In the genomic region with DNA sequence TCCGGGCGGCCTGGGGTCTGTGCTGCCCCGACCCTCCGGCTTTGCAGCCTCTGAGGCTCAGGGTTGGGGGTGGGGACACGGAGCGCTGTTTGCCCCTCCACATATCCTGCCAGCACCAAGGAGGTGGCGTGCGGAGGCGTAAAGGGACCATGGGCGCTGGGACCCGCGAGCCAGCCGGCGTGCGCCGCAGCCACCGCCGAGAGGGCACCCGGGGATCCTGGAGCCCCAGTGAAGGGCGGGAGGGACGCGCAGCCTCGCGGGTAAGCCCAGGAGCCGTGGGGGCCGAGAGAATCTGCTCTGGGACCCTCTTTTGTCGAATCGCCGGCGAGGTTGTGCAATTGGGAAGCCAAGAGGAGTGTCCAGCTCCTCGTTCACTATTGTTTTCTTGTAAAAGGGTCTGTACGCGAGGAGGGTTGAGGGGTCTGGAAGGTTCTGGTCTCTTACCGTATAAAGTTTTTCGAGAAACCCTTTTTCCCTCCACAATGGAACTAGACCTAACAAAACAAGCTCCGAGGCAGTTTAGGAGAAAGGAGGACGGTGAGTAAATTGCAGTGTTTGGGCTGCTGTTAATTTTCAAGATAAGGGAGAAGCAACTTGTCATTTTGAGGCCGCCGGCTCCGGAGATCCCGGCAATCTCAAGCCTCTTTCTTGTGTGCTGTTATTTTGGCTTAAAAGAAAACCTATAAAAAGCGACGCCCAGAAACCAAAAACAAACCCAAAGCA, we compare ENCODE assay signal across 8 cellular contexts. TPM values are rescaled to one million over a fixed set of nuclear protein-coding genes. Genes with fewer than 3 reads are reported as not detected.
DNase-seq lines count a peak whose midpoint lies in the region; ATAC-seq and TF ChIP-seq lines count a peak whose summit lies in the region.

No MANE protein-coding gene starts in this region.

- H3K27me3 ChIP-seq in WERI-Rb-1 (ENCODE audit: insufficient read depth, low read depth, severe bottlenecking) (peaks cover 17% of the 10 kb centered on the region), vagina (no peaks in the 10 kb centered on the region)

- H3K4me3 ChIP-seq in WERI-Rb-1 (ENCODE audit: low read depth, low read length) (peak overlapping the region; percentile 69), fibroblast of mammary gland (ENCODE audit: control insufficient read depth, low read depth, low read length) (peak overlapping the region; percentile 58), vagina (peak overlapping the region; percentile 77 to 78)

- peaks cover 6% of the 10 kb centered on the region for H3K4me1 ChIP-seq in vagina

- peak; percentile 15 for DNase-seq in AG08395 (ENCODE audit: low spot score)
- DNase-seq in WERI-Rb-1, result peak; percentile 30
- no peak for DNase-seq in fibroblast of mammary gland (ENCODE audit: low read depth)
- peak; percentile 31 for DNase-seq in myocyte (ENCODE audit: low read depth)
- DNase-seq in vagina (ENCODE audit: extremely low spot score in 2 of 2), result no peak
- no peak for DNase-seq in NK-92 treated with Interleukin-12 subunit alpha and Interleukin-12 subunit beta, amount 100 ng/mL, for 24 hours (lab: John Stamatoyannopoulos, UW)

- intact Hi-C loops in vagina (cut with DNase I), result no loop called here

- H3K9me3 ChIP-seq in WERI-Rb-1 (ENCODE audit: severe bottlenecking) (no peaks in the 10 kb centered on the region), vagina (no peaks in the 10 kb centered on the region)

- no peak overlapping the region for H3K27ac ChIP-seq in WERI-Rb-1
- peak overlapping the region; percentile 76 for H3K27ac ChIP-seq in vagina

- H3K36me3 ChIP-seq in WERI-Rb-1 (no peaks in the 10 kb centered on the region), vagina (no peaks in the 10 kb centered on the region)

- no peak for TF ChIP-seq CTCF in WERI-Rb-1 (IDR thresholded peaks at IDR 0.05; ENCODE audit: low read depth, low read length)
- TF ChIP-seq CTCF in fibroblast of mammary gland (conservative IDR thresholded peaks at IDR 0.05; ENCODE audit: control insufficient read depth, insufficient read depth, low read depth, low read length), result no peak
- no peak for TF ChIP-seq CTCF in vagina (IDR thresholded peaks at IDR 0.05)

- TF ChIP-seq POLR2A in vagina (IDR thresholded peaks at IDR 0.05), result no peak

- peak; percentile 41 for ATAC-seq in GM18498 (IDR thresholded peaks at IDR 0.05; ENCODE audit: unreplicated experiment)
- ATAC-seq in HG03135 (IDR thresholded peaks at IDR 0.05; ENCODE audit: unreplicated experiment), result peak; percentile 26

RNA-seq across cellular contexts. Expression of a gene that starts 29.9 kb away (rescaled TPM):
- total RNA-seq in myocyte (0.31 and 6.3 TPM in 2 replicates), vagina (1.7 TPM)
- polyA plus RNA-seq in myocyte (2012), result 0.19 TPM

Comparison
In these comparisons a context has a peak if more than half of its experiments do, and no peak if none do; other contexts are left out.
1. DNase-seq: peak in AG08395 (single experiment), WERI-Rb-1 (single experiment) and myocyte (single experiment); none in fibroblast of mammary gland (single experiment), vagina (0 of 2) and NK-92 treated with Interleukin-12 subunit alpha and Interleukin-12 subunit beta, amount 100 ng/mL, for 24 hours (single experiment).
2. Peak in every context shown above with its lines, with median percentiles within 50 percentile points of each other: H3K4me3 ChIP-seq.